Comparison of ENCODE assay signal across 23 cellular contexts in genomic region chr13:74730556-74731331, GRCh38.
"Had no signal": no experiment of that assay in that cellular context is flagged by ENCODE, and none has a peak within 500 bp of the region (broad histone marks: within the 10 kb centered on the region; RNA-seq: fewer than 3 reads in every experiment).

No MANE protein-coding gene starts in this region.

- DNase-seq: activated CD4-positive, alpha-beta memory T cell treated with anti-CD3 and anti-CD28 coated beads, Interleukin-2, amount 10 ng/mL, durations not matched to agents 7 days and 5 days; activated CD4-positive, alpha-beta T cell treated with anti-CD3 and anti-CD28 coated beads, Interleukin-2, amount 10 ng/mL, durations not matched to agents 24 days and 14 days; activated effector memory CD4-positive, alpha-beta T cell treated with anti-CD3 and anti-CD28 coated beads, Interleukin-2, amount 50 U/mL, for 16 hours; activated naive CD4-positive, alpha-beta T cell treated with anti-CD3 and anti-CD28 coated beads, Interleukin-2, amount 50 U/mL, for 16 hours; activated T-cell treated with anti-CD3 and anti-CD28 coated beads, Interleukin-2, amount 50 U/mL, for 72 hours; anterior cingulate cortex; body of pancreas; central memory CD4-positive, alpha-beta T cell; dorsolateral prefrontal cortex; effector memory CD8-positive, alpha-beta T cell; esophagus squamous epithelium; kidney; left lung; ovary; right cardiac atrium; stimulated activated CD4-positive, alpha-beta T cell treated with anti-CD3 and anti-CD28 coated beads, Interleukin-12 subunit alpha, Interleukin-12 subunit beta, amount 100 ng/mL, for 4 hours; T-cell had no signal

- H3K27ac ChIP-seq: body of pancreas, dorsolateral prefrontal cortex, esophagus squamous epithelium, left lung, neutrophil, ovary, prostate gland, suprapubic skin, tibial nerve, VCaP had no signal

- H3K27me3 ChIP-seq: body of pancreas, dorsolateral prefrontal cortex, esophagus squamous epithelium, left lung, neutrophil, ovary, suprapubic skin, tibial nerve had no signal

- H3K36me3 ChIP-seq: esophagus squamous epithelium, left lung, neutrophil, ovary, prostate gland, suprapubic skin, tibial nerve had no signal

- H3K4me1 ChIP-seq: body of pancreas, esophagus squamous epithelium, left lung, prostate gland, suprapubic skin, tibial nerve had no signal

- ATAC-seq: activated CD4-positive, CD25-positive, alpha-beta regulatory T cell treated with anti-CD3 and anti-CD28 coated beads, Interleukin-2, amount 50 U/mL, for 24 hours; activated T-cell treated with anti-CD3 and anti-CD28 coated beads, Interleukin-2, amount 50 U/mL, for 72 hours; body of pancreas; effector memory CD8-positive, alpha-beta T cell; left lung; T-cell had no signal

- H3K4me3 ChIP-seq: body of pancreas, dorsolateral prefrontal cortex, esophagus squamous epithelium, left lung, ovary, prostate gland, suprapubic skin, tibial nerve had no signal

- H3K9me3 ChIP-seq: body of pancreas, esophagus squamous epithelium, left lung, neutrophil, ovary, prostate gland, suprapubic skin, tibial nerve had no signal
